In the genomic region with DNA sequence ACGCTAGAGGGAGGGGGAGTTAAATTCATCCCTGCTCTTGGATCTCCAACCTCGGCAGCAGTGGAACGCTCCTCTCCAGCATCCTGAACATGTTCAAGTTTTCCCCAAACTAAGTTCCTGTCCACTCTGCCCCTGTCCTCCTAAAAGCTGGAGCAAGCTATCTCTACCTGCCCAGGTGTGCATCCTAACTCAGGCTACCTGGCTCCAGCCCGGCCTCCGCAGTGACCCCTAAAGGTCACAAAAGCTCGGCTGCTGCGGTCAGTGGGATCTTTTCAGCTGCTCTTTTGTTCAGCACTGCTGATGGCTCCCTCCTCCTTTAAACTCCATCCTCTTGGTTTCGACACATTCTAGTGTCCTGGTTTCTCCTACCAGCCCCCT, we compare ENCODE assay signal across 8 cellular contexts. TPM values are rescaled to one million over a fixed set of nuclear protein-coding genes. Genes with fewer than 3 reads are reported as not detected.
A peak's percentile ranks its signal among the peaks of the same experiment; 100 is the strongest.
DNase-seq lines count a peak whose midpoint lies in the region; ATAC-seq and TF ChIP-seq lines count a peak whose summit lies in the region.

No MANE protein-coding gene starts in this region.

- DNase-seq in CD14-positive monocyte (ENCODE audit: low spot score) (no peak), Karpas-422 (no peak), chondrocyte (ENCODE audit: low spot score) (no peak), activated gamma-delta T cell (lab: John Stamatoyannopoulos, UW) (no peak)
- no peak for DNase-seq in naive thymus-derived CD4-positive, alpha-beta T cell

- ATAC-seq in naive thymus-derived CD4-positive, alpha-beta T cell = no peak
- ATAC-seq in HG03571 (IDR thresholded peaks at IDR 0.05; ENCODE audit: unreplicated experiment) (no peak), HG03460 (IDR thresholded peaks at IDR 0.05; ENCODE audit: unreplicated experiment) (no peak), HG03280 (IDR thresholded peaks at IDR 0.05; ENCODE audit: unreplicated experiment) (no peak)

- H3K9me2 ChIP-seq in Karpas-422 (replicated peaks; ENCODE audit: insufficient read depth, low read length) = no peaks in the 10 kb centered on the region

- TF ChIP-seq CTCF in CD14-positive monocyte (IDR thresholded peaks at IDR 0.05) (no peak), chondrocyte (IDR thresholded peaks at IDR 0.05) (no peak)

- H3K4me1 Mint-ChIP-seq in CD14-positive monocyte (peaks cover 53% of the 10 kb centered on the region), chondrocyte (ENCODE audit: low read depth) (peaks cover 66% of the 10 kb centered on the region)
- H3K4me1 Mint-ChIP-seq in naive thymus-derived CD4-positive, alpha-beta T cell = peaks cover 40 to 74% (median 59%) of the 10 kb centered on the region in 7 donors

- CTCF ChIA-PET in naive thymus-derived CD4-positive, alpha-beta T cell (lab: Charles Lee) = no interaction called here

- POLR2A ChIA-PET in naive thymus-derived CD4-positive, alpha-beta T cell (lab: Charles Lee) = interaction anchor here (0.6 kb wide), 1 partner anchor 333 kb away, joined by 3 read pairs; no protein-coding TSS in a partner anchor

- H3K27ac Mint-ChIP-seq in CD14-positive monocyte (peak overlapping the region in 3 of 7 donors; percentile 19 to 85 (median 76)), chondrocyte (ENCODE audit: unreplicated experiment) (peak overlapping the region; percentile 87)
- peak overlapping the region in 5 of 9 donors; percentile 9 to 88 (median 38) for H3K27ac Mint-ChIP-seq in naive thymus-derived CD4-positive, alpha-beta T cell

- H3K9me3 Mint-ChIP-seq in CD14-positive monocyte = no peaks in the 10 kb centered on the region
- no peaks in the 10 kb centered on the region for H3K9me3 Mint-ChIP-seq in chondrocyte (ENCODE audit: low read depth)
- H3K9me3 Mint-ChIP-seq in naive thymus-derived CD4-positive, alpha-beta T cell = no peaks in the 10 kb centered on the region

- H3K27ac ChIP-seq in Karpas-422 (ENCODE audit: low read length) = peak overlapping the region; percentile 70
- no peak overlapping the region for H3K27ac ChIP-seq in naive thymus-derived CD4-positive, alpha-beta T cell (ENCODE audit: low read depth, low read length)

- H4K20me1 ChIP-seq in Karpas-422 (ENCODE audit: insufficient read depth, low read depth, low read length) = peaks cover 45% of the 10 kb centered on the region

- peak overlapping the region; percentile 94 for H3K4me3 ChIP-seq in Karpas-422 (ENCODE audit: low read length)
- H3K4me3 ChIP-seq in naive thymus-derived CD4-positive, alpha-beta T cell (ENCODE audit: low read length) = peak overlapping the region; percentile 50

- H3K9ac ChIP-seq in Karpas-422 (ENCODE audit: low read length) = peak overlapping the region; percentile 92

- H3K4me1 ChIP-seq in Karpas-422 (ENCODE audit: low read length) = peaks cover 63% of the 10 kb centered on the region
- peaks cover 9 to 21% of the 10 kb centered on the region in 2 donors for H3K4me1 ChIP-seq in naive thymus-derived CD4-positive, alpha-beta T cell (ENCODE audit: control insufficient read depth in 2 of 2, insufficient read depth in 2 of 2, low read length in 2 of 2)

- no peaks in the 10 kb centered on the region for H3K27me3 ChIP-seq in Karpas-422 (ENCODE audit: low read length)
- H3K27me3 ChIP-seq in naive thymus-derived CD4-positive, alpha-beta T cell (ENCODE audit: control insufficient read depth in 2 of 2, insufficient read depth in 2 of 2, low read length in 2 of 2) = no peaks in the 10 kb centered on the region

- peak overlapping the region; percentile 94 for H3K4me2 ChIP-seq in Karpas-422 (ENCODE audit: low read depth, low read length, poor library complexity, severe bottlenecking)

- no peaks in the 10 kb centered on the region for H3K9me3 ChIP-seq in Karpas-422 (ENCODE audit: low read length)
- H3K9me3 ChIP-seq in naive thymus-derived CD4-positive, alpha-beta T cell (ENCODE audit: control insufficient read depth in 2 of 3, low read length in 3 of 3) = no peaks in the 10 kb centered on the region

- 0 out of 2 replicates have a peak, but pooled peaks cover 3% of the 10 kb centered on the region for H3K36me3 ChIP-seq in Karpas-422 (ENCODE audit: insufficient read depth, low read length)
- no peaks in the 10 kb centered on the region for H3K36me3 ChIP-seq in naive thymus-derived CD4-positive, alpha-beta T cell (ENCODE audit: control insufficient read depth in 2 of 3, insufficient read depth in 3 of 3, low read length in 3 of 3)

- H3K4me3 Mint-ChIP-seq in CD14-positive monocyte = peak overlapping the region; percentile 90 to 96
- peak overlapping the region; percentile 89 for H3K4me3 Mint-ChIP-seq in chondrocyte (ENCODE audit: unreplicated experiment)
- H3K4me3 Mint-ChIP-seq in naive thymus-derived CD4-positive, alpha-beta T cell = peak overlapping the region; percentile 84 to 97 (median 92)

- H3K27me3 Mint-ChIP-seq in CD14-positive monocyte (ENCODE audit: low read depth in 3 of 3) = peaks cover 0 to 1% (median 0%) of the 10 kb centered on the region in 3 donors
- H3K27me3 Mint-ChIP-seq in chondrocyte (ENCODE audit: low read depth) = no peaks in the 10 kb centered on the region
- H3K27me3 Mint-ChIP-seq in naive thymus-derived CD4-positive, alpha-beta T cell = no peaks in the 10 kb centered on the region

- H3K36me3 Mint-ChIP-seq in CD14-positive monocyte (peaks cover 6 to 19% of the 10 kb centered on the region in 2 donors), chondrocyte (ENCODE audit: low read depth) (peaks cover under 1% of the 10 kb centered on the region)
- H3K36me3 Mint-ChIP-seq in naive thymus-derived CD4-positive, alpha-beta T cell = peaks cover 0 to 2% (median 2%) of the 10 kb centered on the region in 5 donors

- H2AFZ ChIP-seq in Karpas-422 (ENCODE audit: low read length) = no peak overlapping the region

- peaks cover 92% of the 10 kb centered on the region for H3K79me2 ChIP-seq in Karpas-422 (ENCODE audit: low read length)

- intact Hi-C loops in CD14-positive monocyte (cut with micrococcal nuclease) = no loop called here
- intact Hi-C loops in naive thymus-derived CD4-positive, alpha-beta T cell (cut with micrococcal nuclease) = no loop called here

RNA-seq across cellular contexts. Expression of a gene that starts 1.4 kb away (rescaled TPM):
- 1 to 10 TPM; 3.1 to 6.1 TPM for polyA plus RNA-seq in CD14-positive monocyte
- 26.2 and 31.1 TPM in 2 replicates for total RNA-seq in Karpas-422 (2014; rRNA removed; shearing (Covaris generic); ENCODE audit: low replicate concordance)
- 17.0 to 24.9 TPM (median 19.5 TPM) in 3 replicates for total RNA-seq in chondrocyte
- total RNA-seq in naive thymus-derived CD4-positive, alpha-beta T cell = 10 to 100 TPM; 21.4 to 31.9 (median 23.4) TPM
- 10 to 100 TPM in 1 of 2 donors, 1 to 10 TPM in 1; 6.8 to 12.5 TPM for polyA plus RNA-seq in naive thymus-derived CD4-positive, alpha-beta T cell

RNA-seq across cellular contexts. Expression of a gene that starts 35.9 kb away (rescaled TPM):
- under 1 TPM; 0.15 to 0.27 TPM for polyA plus RNA-seq in CD14-positive monocyte
- total RNA-seq in Karpas-422 (2014; rRNA removed; shearing (Covaris generic); ENCODE audit: low replicate concordance) = 8.9 and 10.2 TPM in 2 replicates
- total RNA-seq in chondrocyte = 6.3 to 8.8 TPM (median 8.4 TPM) in 3 replicates
- total RNA-seq in naive thymus-derived CD4-positive, alpha-beta T cell = 1 to 10 TPM in 3 of 5 experiments, under 1 TPM in 2; 0.12 to 2.0 (median 1.5) TPM
- polyA plus RNA-seq in naive thymus-derived CD4-positive, alpha-beta T cell = under 1 TPM in 1 of 2 donors, not detected in 1; 0.37 TPM
